ENCODE assay signal across 8 cellular contexts in genomic region chr6:28673800-28674671, GRCh38.
DNase-seq lines count a peak whose midpoint lies in the region; ATAC-seq lines count a peak whose summit lies in the region.

No MANE protein-coding gene starts in this region.

- POLR2A ChIA-PET in activated CD4-positive, alpha-beta T cell treated with anti-CD3 and anti-CD28 coated beads for 36 hours (lab: Charles Lee), result no interaction called here

- ATAC-seq in activated CD4-positive, alpha-beta T cell treated with anti-CD3 and anti-CD28 coated beads for 36 hours, result peak; percentile 75
- no peak for ATAC-seq in sciatic nerve

- H3K27ac ChIP-seq in esophagus (ENCODE audit: low read depth in 2 of 2, low read length in 1 of 2), result no peak overlapping the region
- no peak overlapping the region for H3K27ac ChIP-seq in effector memory CD4-positive, alpha-beta T cell (ENCODE audit: insufficient read depth, low read length, poor library complexity, severe bottlenecking)

- peaks cover 2% of the 10 kb centered on the region for H3K36me3 Mint-ChIP-seq in activated CD4-positive, alpha-beta T cell treated with anti-CD3 and anti-CD28 coated beads for 36 hours (ENCODE audit: low read depth)

- H3K9me3 ChIP-seq in esophagus (ENCODE audit: control insufficient read depth in 2 of 2, insufficient read depth in 1 of 2, low read depth in 1 of 2, low read length in 1 of 2), result no peaks in the 10 kb centered on the region
- no peaks in the 10 kb centered on the region for H3K9me3 ChIP-seq in effector memory CD4-positive, alpha-beta T cell (ENCODE audit: control insufficient read depth, low read length)

- peak overlapping the region; percentile 74 for H3K4me3 Mint-ChIP-seq in activated CD4-positive, alpha-beta T cell treated with anti-CD3 and anti-CD28 coated beads for 36 hours

- peak overlapping the region; percentile 64 for H3K27ac Mint-ChIP-seq in activated CD4-positive, alpha-beta T cell treated with anti-CD3 and anti-CD28 coated beads for 36 hours

- CTCF ChIA-PET in activated CD4-positive, alpha-beta T cell treated with anti-CD3 and anti-CD28 coated beads for 36 hours (lab: Charles Lee), result interaction anchor here (0.7 to 0.9 kb wide), 2 partner anchors 16 to 178 kb away, joined by 3 to 4 read pairs; no protein-coding TSS in a partner anchor

- no peaks in the 10 kb centered on the region for H3K9me3 Mint-ChIP-seq in activated CD4-positive, alpha-beta T cell treated with anti-CD3 and anti-CD28 coated beads for 36 hours (ENCODE audit: low read depth)

- H3K27me3 Mint-ChIP-seq in activated CD4-positive, alpha-beta T cell treated with anti-CD3 and anti-CD28 coated beads for 36 hours, result peaks cover 59% of the 10 kb centered on the region

- peaks cover 8% of the 10 kb centered on the region for H3K4me1 Mint-ChIP-seq in activated CD4-positive, alpha-beta T cell treated with anti-CD3 and anti-CD28 coated beads for 36 hours

- peak overlapping the region; percentile 6 to 31 for H3K4me3 ChIP-seq in esophagus (ENCODE audit: low read depth in 1 of 2, low read length in 2 of 2)
- H3K4me3 ChIP-seq in effector memory CD4-positive, alpha-beta T cell (ENCODE audit: insufficient read depth, low read depth, low read length, poor library complexity, severe bottlenecking), result no peak overlapping the region

- WGBS in esophagus, 2 donors, result 2 to 4% methylated on average over 44 of the region's 44 CpGs

- H3K27me3 ChIP-seq in esophagus (ENCODE audit: control insufficient read depth in 1 of 2, insufficient read depth in 2 of 2, low read length in 2 of 2), result peaks cover 2 to 5% of the 10 kb centered on the region in 2 donors
- H3K27me3 ChIP-seq in effector memory CD4-positive, alpha-beta T cell (replicated peaks; ENCODE audit: control insufficient read depth, insufficient read depth, low read length, poor library complexity, severe bottlenecking), result peaks cover 18% of the 10 kb centered on the region

- DNase-seq in activated CD4-positive, alpha-beta T cell treated with anti-CD3 and anti-CD28 coated beads for 36 hours, result peak; percentile 82
- no peak for DNase-seq in activated CD4-positive, alpha-beta T cell treated with anti-CD3 and anti-CD28 coated beads, Interleukin-2, amount 50 U/mL, for 1 hour
- DNase-seq in NCI-H146 treated with DMSO at 0.1 percent for 48 hours (lab: John Stamatoyannopoulos, UW; ENCODE audit: unreplicated experiment) (peak; percentile 8), posterior cingulate gyrus (peak in 9 of 10 donors; percentile 29 to 93 (median 58)), sciatic nerve (ENCODE audit: low spot score) (no peak)
- DNase-seq in activated CD4-positive, CD25-positive, alpha-beta regulatory T cell treated with anti-CD3 and anti-CD28 coated beads, Interleukin-2, amount 50 U/mL, for 72 hours, result peak; percentile 61
- DNase-seq in effector memory CD4-positive, alpha-beta T cell, result no peak

- intact Hi-C loops in activated CD4-positive, alpha-beta T cell treated with anti-CD3 and anti-CD28 coated beads for 36 hours (cut with DNase I, micrococcal nuclease), result loop anchor here in 1 of 2 experiments (1.0 to 2.0 kb wide), 2 partner anchors 16 to 25 kb away; no protein-coding TSS in a partner anchor
- intact Hi-C loops in posterior cingulate gyrus (cut with DNase I) (no loop called here), sciatic nerve (cut with DNase I) (no loop called here)

- H3K36me3 ChIP-seq in esophagus (ENCODE audit: control insufficient read depth in 2 of 2, insufficient read depth in 2 of 2, low read length in 1 of 2), result no peaks in the 10 kb centered on the region
- no peaks in the 10 kb centered on the region for H3K36me3 ChIP-seq in effector memory CD4-positive, alpha-beta T cell (ENCODE audit: control insufficient read depth, insufficient read depth, low read length)

- H3K4me1 ChIP-seq in esophagus (ENCODE audit: control insufficient read depth in 2 of 2, insufficient read depth in 2 of 2, low read length in 1 of 2), result no peaks in the 10 kb centered on the region
- H3K4me1 ChIP-seq in effector memory CD4-positive, alpha-beta T cell (ENCODE audit: control insufficient read depth, insufficient read depth, low read length, poor library complexity, severe bottlenecking), result no peaks in the 10 kb centered on the region

Comparison
In these comparisons a context has a peak if more than half of its experiments do, and no peak if none do; other contexts are left out.
1. DNase-seq: peak in activated CD4-positive, alpha-beta T cell treated with anti-CD3 and anti-CD28 coated beads for 36 hours (single experiment), NCI-H146 treated with DMSO at 0.1 percent for 48 hours (single experiment), activated CD4-positive, CD25-positive, alpha-beta regulatory T cell treated with anti-CD3 and anti-CD28 coated beads, Interleukin-2, amount 50 U/mL, for 72 hours (single experiment) and posterior cingulate gyrus (9 of 10); none in activated CD4-positive, alpha-beta T cell treated with anti-CD3 and anti-CD28 coated beads, Interleukin-2, amount 50 U/mL, for 1 hour (single experiment), sciatic nerve (single experiment) and effector memory CD4-positive, alpha-beta T cell (0 of 3).